19 cellular contexts compared by ENCODE assay signal in genomic region chr3:157868168-157868567, GRCh38.
A peak's percentile ranks its signal among the peaks of the same experiment; 100 is the strongest.
DNase-seq lines count a peak whose midpoint lies in the region; ATAC-seq and TF ChIP-seq lines count a peak whose summit lies in the region.
"Had no signal": no experiment of that assay in that cellular context is flagged by ENCODE, and none has a peak within 500 bp of the region (broad histone marks: within the 10 kb centered on the region; RNA-seq: fewer than 3 reads in every experiment).

No MANE protein-coding gene starts in this region.

- H3K27me3 ChIP-seq in right atrium auricular region: no peaks in the 10 kb centered on the region
- no peaks in the 10 kb centered on the region for H3K27me3 ChIP-seq in tibial nerve

- no peak for TF ChIP-seq POLR2A in tibial nerve (IDR thresholded peaks at IDR 0.05)

- H3K4me3 ChIP-seq in coronary artery (peak overlapping the region; percentile 1), right atrium auricular region (no peak overlapping the region), tibial nerve (no peak overlapping the region)

- TF ChIP-seq CTCF in coronary artery (IDR thresholded peaks at IDR 0.05): no peak
- TF ChIP-seq CTCF in right atrium auricular region (IDR thresholded peaks at IDR 0.05): no peak
- no peak for TF ChIP-seq CTCF in tibial nerve (IDR thresholded peaks at IDR 0.05)

- no peaks in the 10 kb centered on the region for H3K36me3 ChIP-seq in right atrium auricular region
- H3K36me3 ChIP-seq in tibial nerve: no peaks in the 10 kb centered on the region

- peak; percentile 20 for DNase-seq in LHCN-M2 (ENCODE audit: low read depth)
- no peak for DNase-seq in coronary artery (ENCODE audit: low spot score)
- no peak for DNase-seq in right atrium auricular region (ENCODE audit: low spot score)
- peak in 1 of 2 donors; percentile 21 for DNase-seq in tibial nerve (ENCODE audit: low spot score in 2 of 2)
- DNase-seq: activated CD4-positive, alpha-beta T cell treated with anti-CD3 and anti-CD28 coated beads, Interleukin-2, amount 50 U/mL, for 48 hours; COR-L47; effector memory CD4-positive, alpha-beta T cell; H9; head of caudate nucleus; naive thymus-derived CD4-positive, alpha-beta T cell; NCI-H1930; NCI-H748 treated with DMSO at 0.1 percent for 48 hours; retina; stimulated activated CD4-positive, alpha-beta T cell treated with anti-CD3 and anti-CD28 coated beads, Interleukin-4, amount 100 ng/mL, for 4 hours had no signal

- 30 to 52% methylated on average over 1 of the region's 1 CpG for WGBS in tibial nerve, 2 donors

- H3K27ac ChIP-seq in coronary artery (peak overlapping the region; percentile 63 to 83), right atrium auricular region (peak overlapping the region; percentile 52 to 57), tibial nerve (peak overlapping the region in 3 of 4 donors; percentile 49 to 76 (median 65))

- H3K4me1 ChIP-seq in right atrium auricular region: peaks cover 0 to 13% of the 10 kb centered on the region in 2 donors
- H3K4me1 ChIP-seq in tibial nerve: peaks cover 0 to 35% (median 3%) of the 10 kb centered on the region in 4 donors

- ATAC-seq in GM21390 (IDR thresholded peaks at IDR 0.05; ENCODE audit: unreplicated experiment): no peak
- no peak for ATAC-seq in HG03432 (IDR thresholded peaks at IDR 0.05; ENCODE audit: unreplicated experiment)
- no peak for ATAC-seq in GM18907 (IDR thresholded peaks at IDR 0.05; ENCODE audit: unreplicated experiment)
- ATAC-seq in HG02763 (IDR thresholded peaks at IDR 0.05; ENCODE audit: unreplicated experiment): no peak
- ATAC-seq: naive thymus-derived CD4-positive, alpha-beta T cell; stimulated activated memory B cell treated with anti-CD40 and anti-IgM and Interleukin-4, amounts not matched to agents 10 μg/mL and 1 μg/mL and 100 μg/mL, for 72 hours had no signal

- H3K9me3 ChIP-seq in right atrium auricular region: no peaks in the 10 kb centered on the region
- H3K9me3 ChIP-seq in tibial nerve: no peaks in the 10 kb centered on the region

- TF ChIP-seq EP300 in tibial nerve (IDR thresholded peaks at IDR 0.05): peak in 1 of 2 donors; percentile 61
